27 cellular contexts compared by ENCODE assay signal in genomic region chr11:95653099-95653498, GRCh38.
"Had no signal": no experiment of that assay in that cellular context is flagged by ENCODE, and none has a peak within 500 bp of the region (broad histone marks: within the 10 kb centered on the region; RNA-seq: fewer than 3 reads in every experiment).

No MANE protein-coding gene starts in this region.

- H3K36me3 ChIP-seq: neural progenitor cell, ovary, right lobe of liver, sigmoid colon, stomach, thoracic aorta, thyroid gland, tibial nerve, upper lobe of left lung, vagina had no signal

- H3K4me1 ChIP-seq: psoas muscle had no signal

- H3K9ac ChIP-seq: neural progenitor cell, parathyroid adenoma had no signal

- DNase-seq: naive thymus-derived CD4-positive, alpha-beta T cell; natural killer cell; nephron progenitor cell; occipital lobe; ovary; posterior cingulate gyrus; psoas muscle; right cardiac atrium; right lobe of liver; sigmoid colon; small intestine; stimulated activated CD4-positive, alpha-beta T cell treated with anti-CD3 and anti-CD28 coated beads, Interleukin-15, amount 100 ng/mL, for 24 hours; stimulated activated CD4-positive, alpha-beta T cell treated with anti-CD3 and anti-CD28 coated beads, Interleukin-2, amount 100 ng/mL, for 24 hours; stimulated activated CD4-positive, alpha-beta T cell treated with anti-CD3 and anti-CD28 coated beads, Interleukin-2, amount 100 ng/mL, for 48 hours; stimulated activated CD4-positive, alpha-beta T cell treated with anti-CD3 and anti-CD28 coated beads, Interleukin-4, amount 100 ng/mL, for 24 hours; stimulated activated naive B cell treated with anti-CD40 and anti-IgM and Interleukin-4, amounts not matched to agents 10 μg/mL and 1 μg/mL and 100 μg/mL, for 72 hours; stimulated activated naive CD4-positive, alpha-beta T cell treated with Interleukin-2 at 50 U/mL for 16 hours; stomach; thyroid gland; trophoblast cell; upper lobe of left lung had no signal

- H3K27ac ChIP-seq: neural progenitor cell, ovary, parathyroid adenoma, psoas muscle, right lobe of liver, sigmoid colon, stomach, thoracic aorta, thyroid gland, upper lobe of left lung, vagina had no signal

- H3K27me3 ChIP-seq: neural progenitor cell, ovary, right lobe of liver, sigmoid colon, stomach, thyroid gland, tibial nerve, upper lobe of left lung, vagina had no signal

- H3K79me2 ChIP-seq: parathyroid adenoma had no signal

- H3K9me3 ChIP-seq: ovary, psoas muscle, right lobe of liver, sigmoid colon, stomach, thoracic aorta, thyroid gland, tibial nerve, upper lobe of left lung, vagina had no signal

- H3K4me3 ChIP-seq: neural progenitor cell, ovary, psoas muscle, right lobe of liver, sigmoid colon, stomach, thoracic aorta, thyroid gland, tibial nerve, upper lobe of left lung, vagina had no signal

- ATAC-seq: naive thymus-derived CD4-positive, alpha-beta T cell; natural killer cell; psoas muscle; right cardiac atrium; right lobe of liver; stimulated activated effector memory CD8-positive, alpha-beta T cell treated with anti-CD3 and anti-CD28 coated beads, Interleukin-12 subunit alpha, Interleukin-12 subunit beta, amount 100 ng/mL, for 72 hours; stimulated activated naive B cell treated with anti-CD40 and anti-IgM and Interleukin-4, amounts not matched to agents 10 μg/mL and 1 μg/mL and 100 μg/mL, for 72 hours had no signal

- H3K4me2 ChIP-seq: neural progenitor cell had no signal

- H2AFZ ChIP-seq: neural progenitor cell, parathyroid adenoma had no signal
